Comparison of ENCODE assay signal across 10 cellular contexts in genomic region chr11:1073261-1073724, GRCh38. TPM values are rescaled to one million over a fixed set of nuclear protein-coding genes. Genes with fewer than 3 reads are reported as not detected.
DNase-seq lines count a peak whose midpoint lies in the region; ATAC-seq, FAIRE-seq and TF ChIP-seq lines count a peak whose summit lies in the region.
"Had no signal": no experiment of that assay in that cellular context is flagged by ENCODE, and none has a peak within 500 bp of the region (broad histone marks: within the 10 kb centered on the region; RNA-seq: fewer than 3 reads in every experiment).

No MANE protein-coding gene starts in this region.

- H3K18ac ChIP-seq in IMR-90 (ENCODE audit: low read depth, low read length), result peak overlapping the region; percentile 24; the same call in 1 of the 2 replicates

- no peaks in the 10 kb centered on the region for H3K79me1 ChIP-seq in IMR-90 (ENCODE audit: low read depth in 1 of 2, low read length in 2 of 2)

- no peak overlapping the region for H3K4ac ChIP-seq in IMR-90 (ENCODE audit: low read depth, low read length)

- H3K27me3 ChIP-seq in IMR-90 (ENCODE audit: control insufficient read depth, insufficient read depth, low read length) (peaks cover 2% of the 10 kb centered on the region; the same call in 1 of the 2 replicates), right lobe of liver (no peaks in the 10 kb centered on the region)

- peaks cover 7% of the 10 kb centered on the region for H3K36me3 Mint-ChIP-seq in MCF 10A (ENCODE audit: insufficient read depth, unreplicated experiment)
- H3K36me3 Mint-ChIP-seq in activated T-cell treated with anti-CD3 and anti-CD28 coated beads, Interleukin-2, amount 50 U/mL, for 4 hours (ENCODE audit: insufficient read depth), result no peaks in the 10 kb centered on the region

- H2BK5ac ChIP-seq in IMR-90 (ENCODE audit: low read depth, low read length, poor library complexity, severe bottlenecking), result no peak overlapping the region

- H4K20me1 ChIP-seq in IMR-90 (ENCODE audit: insufficient read depth, low read length), result no peaks in the 10 kb centered on the region

- H3K9me3 ChIP-seq in A549 (no peaks in the 10 kb centered on the region), IMR-90 (ENCODE audit: control insufficient read depth, insufficient read depth, low read length) (no peaks in the 10 kb centered on the region), right lobe of liver (no peaks in the 10 kb centered on the region)

- FAIRE-seq in A549 (lab: Jason Lieb, UNC), result no peak

- no peaks in the 10 kb centered on the region for H3K9me3 Mint-ChIP-seq in MCF 10A (ENCODE audit: unreplicated experiment)
- H3K9me3 Mint-ChIP-seq in activated T-cell treated with anti-CD3 and anti-CD28 coated beads, Interleukin-2, amount 50 U/mL, for 4 hours, result no peaks in the 10 kb centered on the region

- H4K91ac ChIP-seq in IMR-90 (ENCODE audit: insufficient read depth, low read depth, low read length), result no peak overlapping the region

- H3K14ac ChIP-seq in IMR-90 (replicated peaks; ENCODE audit: low read depth, low read length), result no peak overlapping the region

- H2AFZ ChIP-seq in IMR-90 (replicated peaks; ENCODE audit: low read length, poor library complexity), result peak overlapping the region; percentile 70

- WGBS in A549 (ENCODE audit: missing lambda C conversion rate), result 18% methylated on average over 5 of the region's 13 CpGs
- WGBS in IMR-90 (ENCODE audit: extremely low coverage in 2 of 2, insufficient read length in 1 of 2), 2 experiments, result 34% methylated on average over 6 of the region's 13 CpGs; no CpG with 5 or more reads in 1 of the 2 experiments
- WGBS in right lobe of liver (ENCODE audit: insufficient coverage, low coverage, low lambda C conversion rate, missing lambda C conversion rate), result 18% methylated on average over 2 of the region's 13 CpGs

- no peak overlapping the region for H2BK20ac ChIP-seq in IMR-90 (ENCODE audit: low read depth, low read length)

- in situ Hi-C loops in IMR-90 (cut with MboI; ENCODE audit: low sequenced_read_pairs), result no loop called here

- BruUV-seq in IMR-90 (replicated peaks; lab: Mats Ljungman, UMichigan), result no TSS peak
- no TSS peak for BruUV-seq in MCF 10A (replicated peaks; lab: Mats Ljungman, UMichigan)

- ATAC-seq in A549 (peak; percentile 52 to 79; a peak in 5 of 6 replicates), IMR-90 (ENCODE audit: low read depth) (peak; percentile 33), right lobe of liver (peak; percentile 62 to 93 (median 74))
- no peak for ATAC-seq in activated T-cell treated with anti-CD3 and anti-CD28 coated beads, Interleukin-2, amount 50 U/mL, for 4 hours

- TF ChIP-seq CTCF in A549 (IDR thresholded peaks at IDR 0.05), result no peak
- no peak for TF ChIP-seq CTCF in IMR-90 (conservative IDR thresholded peaks at IDR 0.05; ENCODE audit: low read depth, low read length)
- TF ChIP-seq CTCF in MCF 10A (IDR thresholded peaks at IDR 0.05; ENCODE audit: unreplicated experiment), result no peak
- no peak for TF ChIP-seq CTCF in right lobe of liver (IDR thresholded peaks at IDR 0.05)

- peak overlapping the region in 1 of 2 experiments; percentile 5; a peak in 1 of 4 replicates for H4K8ac ChIP-seq in IMR-90 (ENCODE audit: low read depth in 2 of 2, low read length in 2 of 2)

- no peak overlapping the region for H3K23ac ChIP-seq in IMR-90 (ENCODE audit: low read depth, low read length)

- H2AK5ac ChIP-seq in IMR-90 (ENCODE audit: low read depth, low read length), result no peak overlapping the region

- peak overlapping the region; percentile 46 for H3K27ac Mint-ChIP-seq in MCF 10A (ENCODE audit: low read depth, unreplicated experiment)

- H3K36me3 ChIP-seq in IMR-90 (ENCODE audit: control insufficient read depth, insufficient read depth, low read length) (no peaks in the 10 kb centered on the region), right lobe of liver (no peaks in the 10 kb centered on the region)

- no peaks in the 10 kb centered on the region for H3K27me3 Mint-ChIP-seq in MCF 10A (ENCODE audit: insufficient read depth, unreplicated experiment)
- peaks cover 16% of the 10 kb centered on the region for H3K27me3 Mint-ChIP-seq in activated T-cell treated with anti-CD3 and anti-CD28 coated beads, Interleukin-2, amount 50 U/mL, for 4 hours (ENCODE audit: low read depth)

- no peak for TF ChIP-seq POLR2A in A549 (IDR thresholded peaks at IDR 0.05; ENCODE audit: low read length)
- TF ChIP-seq POLR2A in IMR-90 (IDR thresholded peaks at IDR 0.05; ENCODE audit: low read depth, low read length), result no peak
- TF ChIP-seq POLR2A in right lobe of liver (IDR thresholded peaks at IDR 0.05), result no peak
- no peak for TF ChIP-seq POLR2A in erythroblast (IDR thresholded peaks at IDR 0.05; ENCODE audit: low read length)

- no peaks in the 10 kb centered on the region for H3K9me1 ChIP-seq in IMR-90 (ENCODE audit: insufficient read depth, low read length)

- H3K27ac ChIP-seq in A549, result peak overlapping the region; percentile 76 to 92
- no peak overlapping the region for H3K27ac ChIP-seq in IMR-90 (ENCODE audit: insufficient read depth, low read length)
- H3K27ac ChIP-seq in right lobe of liver, result no peak overlapping the region
- H3K27ac ChIP-seq: epithelial cell of prostate had no signal

- H3K4me3 ChIP-seq in A549 (no peak overlapping the region), IMR-90 (ENCODE audit: insufficient read depth, low read depth, low read length) (no peak overlapping the region), right lobe of liver (no peak overlapping the region)

- POLR2A ChIA-PET in A549 (lab: Yijun Ruan, JAX) (interaction anchor here (0.6 kb wide), 1 partner anchor 216 kb away, joined by 5 read pairs; no protein-coding TSS in a partner anchor), IMR-90 (lab: Charles Lee; ENCODE audit: unreplicated experiment) (no interaction called here), MCF 10A (lab: Yijun Ruan, JAX) (interaction anchor here (0.9 kb wide), 1 partner anchor 12 kb away, joined by 4 read pairs; no protein-coding TSS in a partner anchor)

- CTCF ChIA-PET in A549 (lab: Yijun Ruan, JAX), result interaction anchor here (0.8 kb wide), 1 partner anchor 443 kb away, joined by 3 read pairs; no protein-coding TSS in a partner anchor
- CTCF ChIA-PET in IMR-90 (lab: Yijun Ruan, JAX), result no interaction called here
- CTCF ChIA-PET in MCF 10A (lab: Yijun Ruan, JAX), result interaction anchor here (1.2 kb wide), 1 partner anchor 22 kb away, joined by 4 read pairs; no protein-coding TSS in a partner anchor

- H3K9ac ChIP-seq in IMR-90 (ENCODE audit: low read depth, low read length), result no peak overlapping the region

- no peak overlapping the region for H2BK15ac ChIP-seq in IMR-90 (ENCODE audit: low read depth, low read length)

- no peak overlapping the region for H3K56ac ChIP-seq in IMR-90 (ENCODE audit: extremely low read depth, insufficient read depth, low read length)

- H2AK9ac ChIP-seq in IMR-90 (replicated peaks; ENCODE audit: low read depth, low read length, poor library complexity), result peak overlapping the region; percentile 65

- no peak for TF ChIP-seq RAD21 in A549 (conservative IDR thresholded peaks at IDR 0.05 in 1 of 2, IDR thresholded peaks at IDR 0.05 in 1 of 2)
- TF ChIP-seq RAD21 in IMR-90 (IDR thresholded peaks at IDR 0.05; ENCODE audit: low read length), result no peak

- H3K4me2 ChIP-seq in A549 (peak overlapping the region; percentile 49), IMR-90 (ENCODE audit: low read depth, low read length) (no peak overlapping the region)

- H2BK120ac ChIP-seq in IMR-90 (ENCODE audit: low read depth, low read length), result no peak overlapping the region

- no peak overlapping the region for H3K4me3 Mint-ChIP-seq in MCF 10A (ENCODE audit: unreplicated experiment)
- H3K4me3 Mint-ChIP-seq in activated T-cell treated with anti-CD3 and anti-CD28 coated beads, Interleukin-2, amount 50 U/mL, for 4 hours, result no peak overlapping the region

- dilution Hi-C loops in IMR-90 (cut with HindIII; ENCODE audit: low sequenced_read_pairs, unreplicated experiment), result no loop called here

- peaks cover 36% of the 10 kb centered on the region for H3K4me1 ChIP-seq in A549
- H3K4me1 ChIP-seq in IMR-90 (ENCODE audit: control insufficient read depth, insufficient read depth, low read length), result peaks cover 13% of the 10 kb centered on the region
- no peaks in the 10 kb centered on the region for H3K4me1 ChIP-seq in right lobe of liver

- TF ChIP-seq EP300 in A549 (IDR thresholded peaks at IDR 0.05), result peak; percentile 29 to 64; a peak in 3 of 5 replicates

- peak overlapping the region; percentile 29 for H4K5ac ChIP-seq in IMR-90 (ENCODE audit: low read depth, low read length)

- intact Hi-C loops in IMR-90 (cut with micrococcal nuclease), result no loop called here
- intact Hi-C loops in MCF 10A (cut with micrococcal nuclease), result no loop called here
- intact Hi-C loops in right lobe of liver (cut with DNase I), result no loop called here

- H3K4me1 Mint-ChIP-seq in MCF 10A (ENCODE audit: insufficient read depth, unreplicated experiment), result no peaks in the 10 kb centered on the region
- H3K4me1 Mint-ChIP-seq in activated T-cell treated with anti-CD3 and anti-CD28 coated beads, Interleukin-2, amount 50 U/mL, for 4 hours (ENCODE audit: low read depth), result no peaks in the 10 kb centered on the region

- peak; percentile 53 to 83 for DNase-seq in A549 (ENCODE audit: low read depth in 1 of 2, low spot score in 1 of 2)
- DNase-seq in IMR-90, result peak; percentile 46
- DNase-seq in MCF 10A (ENCODE audit: unreplicated experiment), result peak; percentile 89
- DNase-seq in right lobe of liver, result peak; percentile 66 to 84 (median 67)
- DNase-seq in NK-92 treated with Interleukin-12 subunit alpha and Interleukin-12 subunit beta, amount 100 ng/mL, for 24 hours (lab: John Stamatoyannopoulos, UW), result no peak
- no peak for DNase-seq in NCI-H1436 treated with DMSO at 0.1 percent for 48 hours (lab: John Stamatoyannopoulos, UW)
- DNase-seq in erythroblast (lab: John Stamatoyannopoulos, UW), result no peak
- no peak for DNase-seq in activated T-cell treated with anti-CD3 and anti-CD28 coated beads, Interleukin-2, amount 50 U/mL, for 4 hours
- DNase-seq: NCI-H1417 treated with DMSO at 0.1 percent for 48 hours had no signal

RNA-seq across cellular contexts. Expression of gene MUC2, which starts 1.4 kb away (rescaled TPM):
- polyA plus RNA-seq in A549 (2011; rRNA removed), result 0.01 and 0.04 TPM in 2 replicates
- polyA plus RNA-seq in A549 (2012; cell fraction: cytosol; rRNA removed), result 0.01 TPM in 2 replicates
- 0.29 and 0.90 TPM in 2 replicates for polyA plus RNA-seq in A549 (2012; cell fraction: nucleus; rRNA removed)
- 0.03 TPM in 3 replicates for polyA plus RNA-seq in A549 (2017; fragmentation: RNase III; extraction: RNeasy Plus Mini Kit Qiagen cat#74134 plus additional on column Dnase treatment)
- polyA minus RNA-seq in A549 (2011; rRNA and poly(A)+ RNA removed), result 0.04 and 0.05 TPM in 2 replicates
- total RNA-seq in IMR-90 (2012; rRNA removed), result not detected in 2 replicates
- polyA plus RNA-seq in IMR-90 (2012; rRNA removed), result not detected in 2 replicates
- not detected in 2 replicates for polyA plus RNA-seq in IMR-90 (2012; cell fraction: cytosol; rRNA removed)
- not detected in 2 replicates for polyA plus RNA-seq in IMR-90 (2012; cell fraction: nucleus; rRNA removed; ENCODE audit: low replicate concordance)
- total RNA-seq in MCF 10A (2022), result 0.02 TPM in 2 replicates
- under 1 TPM in 1 of 6 experiments, not detected in 5; 0.04 TPM for total RNA-seq in right lobe of liver
- total RNA-seq in activated T-cell treated with anti-CD3 and anti-CD28 coated beads, Interleukin-2, amount 50 U/mL, for 4 hours, result under 1 TPM; 0.08 to 0.30 (median 0.24) TPM

RNA-seq across cellular contexts. Expression of gene MUC6, which starts 36.8 kb away (rescaled TPM):
- polyA plus RNA-seq in A549 (2011; rRNA removed) (not detected in 2 replicates), A549 (2017; fragmentation: RNase III; extraction: RNeasy Plus Mini Kit Qiagen cat#74134 plus additional on column Dnase treatment) (not detected in 3 replicates), IMR-90 (2012; rRNA removed) (not detected in 2 replicates)
- not detected in 2 replicates for polyA plus RNA-seq in A549 (2012; cell fraction: cytosol; rRNA removed)
- under 0.01 TPM in 1 of 2 replicates, not detected in the other for polyA plus RNA-seq in A549 (2012; cell fraction: nucleus; rRNA removed)
- polyA minus RNA-seq in A549 (2011; rRNA and poly(A)+ RNA removed), result 0.08 TPM in 1 of 2 replicates, not detected in the other
- total RNA-seq in IMR-90 (2012; rRNA removed) (not detected in 2 replicates), MCF 10A (2022) (not detected in 2 replicates), right lobe of liver (1 to 10 TPM in 2 of 6 experiments, under 1 TPM in 4; 0.31 to 2.1 (median 0.72) TPM)
- not detected in 2 replicates for polyA plus RNA-seq in IMR-90 (2012; cell fraction: cytosol; rRNA removed)
- polyA plus RNA-seq in IMR-90 (2012; cell fraction: nucleus; rRNA removed; ENCODE audit: low replicate concordance), result not detected in 2 replicates
- under 1 TPM in 1 of 3 donors, not detected in 2; 0.30 TPM for total RNA-seq in activated T-cell treated with anti-CD3 and anti-CD28 coated beads, Interleukin-2, amount 50 U/mL, for 4 hours

Comparison
In these comparisons a context has a peak if more than half of its experiments do, and no peak if none do; other contexts are left out.
1. ATAC-seq: peak in A549 (2 of 2), IMR-90 (single experiment) and right lobe of liver (4 of 4); none in activated T-cell treated with anti-CD3 and anti-CD28 coated beads, Interleukin-2, amount 50 U/mL, for 4 hours (0 of 2).
2. DNase-seq: peak in A549 (2 of 2), IMR-90 (single experiment), MCF 10A (single experiment) and right lobe of liver (3 of 3); none in NK-92 treated with Interleukin-12 subunit alpha and Interleukin-12 subunit beta, amount 100 ng/mL, for 24 hours (single experiment), NCI-H1436 treated with DMSO at 0.1 percent for 48 hours (single experiment), erythroblast (0 of 2) and activated T-cell treated with anti-CD3 and anti-CD28 coated beads, Interleukin-2, amount 50 U/mL, for 4 hours (single experiment).
3. H3K27ac ChIP-seq: peak in A549 (2 of 2); none in IMR-90 (single experiment) and right lobe of liver (0 of 3).